14 cellular contexts compared by ENCODE assay signal in the genomic region with DNA sequence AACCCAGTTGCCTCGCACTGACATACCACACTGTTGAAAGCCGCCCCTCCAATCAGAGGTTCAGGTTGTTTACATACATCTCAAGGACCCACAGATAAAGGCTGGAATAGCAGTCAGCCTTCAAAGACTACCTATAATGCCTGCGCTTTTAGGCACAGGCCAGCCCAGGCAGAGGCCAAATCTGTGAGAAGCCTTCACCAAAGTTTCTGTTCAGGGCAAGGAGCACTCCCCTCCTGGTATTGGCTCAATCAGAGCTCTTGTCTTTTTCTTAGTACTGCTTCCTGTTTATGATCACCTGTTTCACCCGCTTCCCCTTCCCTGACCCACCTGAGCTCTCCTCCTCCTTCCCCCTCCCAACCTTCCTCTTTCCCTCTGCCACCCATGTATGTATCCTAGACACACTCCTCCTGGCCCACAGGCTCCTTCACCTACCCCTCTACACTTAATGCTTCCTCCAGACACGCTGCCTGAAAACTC. TPM values are rescaled to one million over a fixed set of nuclear protein-coding genes. Genes with fewer than 3 reads are reported as not detected.
DNase-seq lines count a peak whose midpoint lies in the region; ATAC-seq and TF ChIP-seq lines count a peak whose summit lies in the region.
"Had no signal": no experiment of that assay in that cellular context is flagged by ENCODE, and none has a peak within 500 bp of the region (broad histone marks: within the 10 kb centered on the region; RNA-seq: fewer than 3 reads in every experiment).

No MANE protein-coding gene starts in this region.

- no peak for TF ChIP-seq CTCF in activated CD8-positive, alpha-beta T cell treated with anti-CD3 and anti-CD28 coated beads for 36 hours (IDR thresholded peaks at IDR 0.05)
- TF ChIP-seq CTCF in RWPE1 (conservative IDR thresholded peaks at IDR 0.05; ENCODE audit: low read depth) = no peak

- no peaks in the 10 kb centered on the region for H3K9me3 Mint-ChIP-seq in activated naive CD4-positive, alpha-beta T cell treated with anti-CD3 and anti-CD28 coated beads, Interleukin-2, amount 50 U/mL, for 24 hours
- H3K9me3 Mint-ChIP-seq in activated CD8-positive, alpha-beta T cell treated with anti-CD3 and anti-CD28 coated beads for 36 hours = no peaks in the 10 kb centered on the region
- peaks cover 0 to 3% of the 10 kb centered on the region in 2 donors for H3K9me3 Mint-ChIP-seq in stimulated activated naive CD8-positive, alpha-beta T cell treated with anti-CD3 and anti-CD28 coated beads, Interleukin-15, amount 100 ng/mL, for 72 hours
- no peaks in the 10 kb centered on the region for H3K9me3 Mint-ChIP-seq in immature natural killer cell

- intact Hi-C loops in activated CD8-positive, alpha-beta T cell treated with anti-CD3 and anti-CD28 coated beads for 36 hours (cut with micrococcal nuclease) = no loop called here

- peak overlapping the region; percentile 94 for H3K27ac Mint-ChIP-seq in activated naive CD4-positive, alpha-beta T cell treated with anti-CD3 and anti-CD28 coated beads, Interleukin-2, amount 50 U/mL, for 24 hours
- H3K27ac Mint-ChIP-seq in activated CD8-positive, alpha-beta T cell treated with anti-CD3 and anti-CD28 coated beads for 36 hours = peak overlapping the region; percentile 88
- peak overlapping the region; percentile 87 to 97 for H3K27ac Mint-ChIP-seq in stimulated activated naive CD8-positive, alpha-beta T cell treated with anti-CD3 and anti-CD28 coated beads, Interleukin-15, amount 100 ng/mL, for 72 hours
- H3K27ac Mint-ChIP-seq in immature natural killer cell = peak overlapping the region in 1 of 6 donors; percentile 46

- no peak overlapping the region for H3K27ac ChIP-seq in RWPE1
- H3K27ac ChIP-seq: BLaER1 had no signal

- H3K27me3 Mint-ChIP-seq in activated naive CD4-positive, alpha-beta T cell treated with anti-CD3 and anti-CD28 coated beads, Interleukin-2, amount 50 U/mL, for 24 hours = no peaks in the 10 kb centered on the region
- H3K27me3 Mint-ChIP-seq in activated CD8-positive, alpha-beta T cell treated with anti-CD3 and anti-CD28 coated beads for 36 hours = no peaks in the 10 kb centered on the region
- H3K27me3 Mint-ChIP-seq in stimulated activated naive CD8-positive, alpha-beta T cell treated with anti-CD3 and anti-CD28 coated beads, Interleukin-15, amount 100 ng/mL, for 72 hours = no peaks in the 10 kb centered on the region
- H3K27me3 Mint-ChIP-seq in immature natural killer cell (ENCODE audit: low read depth in 3 of 3) = peaks cover 0 to 3% (median 0%) of the 10 kb centered on the region in 3 donors

- ATAC-seq in activated CD8-positive, alpha-beta T cell treated with anti-CD3 and anti-CD28 coated beads for 36 hours = peak; percentile 75
- peak; percentile 57 for ATAC-seq in stimulated activated naive CD8-positive, alpha-beta T cell treated with anti-CD3 and anti-CD28 coated beads, Interleukin-15, amount 100 ng/mL, for 72 hours
- no peak for ATAC-seq in GM21528 (IDR thresholded peaks at IDR 0.05; ENCODE audit: low FRiP score, unreplicated experiment)

- H3K4me3 Mint-ChIP-seq in activated naive CD4-positive, alpha-beta T cell treated with anti-CD3 and anti-CD28 coated beads, Interleukin-2, amount 50 U/mL, for 24 hours = peak overlapping the region; percentile 66
- H3K4me3 Mint-ChIP-seq in activated CD8-positive, alpha-beta T cell treated with anti-CD3 and anti-CD28 coated beads for 36 hours = peak overlapping the region; percentile 8
- peak overlapping the region; percentile 39 to 59 for H3K4me3 Mint-ChIP-seq in stimulated activated naive CD8-positive, alpha-beta T cell treated with anti-CD3 and anti-CD28 coated beads, Interleukin-15, amount 100 ng/mL, for 72 hours
- no peak overlapping the region for H3K4me3 Mint-ChIP-seq in immature natural killer cell

- H3K36me3 Mint-ChIP-seq in activated naive CD4-positive, alpha-beta T cell treated with anti-CD3 and anti-CD28 coated beads, Interleukin-2, amount 50 U/mL, for 24 hours = peaks cover 3% of the 10 kb centered on the region
- peaks cover 15% of the 10 kb centered on the region for H3K36me3 Mint-ChIP-seq in activated CD8-positive, alpha-beta T cell treated with anti-CD3 and anti-CD28 coated beads for 36 hours (ENCODE audit: low read depth)
- no peaks in the 10 kb centered on the region for H3K36me3 Mint-ChIP-seq in immature natural killer cell

- no peak for DNase-seq in activated naive CD4-positive, alpha-beta T cell treated with anti-CD3 and anti-CD28 coated beads, Interleukin-2, amount 50 U/mL, for 16 hours
- no peak for DNase-seq in activated CD8-positive, alpha-beta T cell treated with anti-CD3 and anti-CD28 coated beads for 36 hours
- DNase-seq in iPS DF 4.7 (ENCODE audit: extremely low read depth, low spot score) (peak; percentile 2), immature natural killer cell (no peak), RWPE1 (ENCODE audit: low spot score) (no peak)
- no peak for DNase-seq in stimulated activated naive CD8-positive, alpha-beta T cell treated with anti-CD3 and anti-CD28 coated beads, Interleukin-15, amount 100 ng/mL, for 72 hours
- DNase-seq: activated CD4-positive, alpha-beta T cell treated with anti-CD3 and anti-CD28 coated beads, Interleukin-2, amount 50 U/mL, for 4 hours; heart right ventricle; Karpas-422; NCI-H187 treated with DMSO at 0.1 percent for 48 hours; stimulated activated naive CD4-positive, alpha-beta T cell treated with Interleukin-2 at 50 U/mL for 16 hours had no signal

- POLR2A ChIA-PET in activated CD8-positive, alpha-beta T cell treated with anti-CD3 and anti-CD28 coated beads for 36 hours (lab: Charles Lee) = interaction anchor here (1.2 to 1.6 kb wide), 3 partner anchors 8 to 35 kb away, joined by 3 to 4 read pairs (median 4); a partner anchor contains a TSS
- POLR2A ChIA-PET in RWPE1 (lab: Yijun Ruan, JAX; ENCODE audit: low non-redundant PET) = no interaction called here

- CTCF ChIA-PET in activated CD8-positive, alpha-beta T cell treated with anti-CD3 and anti-CD28 coated beads for 36 hours (lab: Charles Lee) = interaction anchor here (0.8 to 1.0 kb wide), 2 partner anchors 19 to 127 kb away, joined by 3 read pairs; no protein-coding TSS in a partner anchor
- CTCF ChIA-PET in RWPE1 (lab: Yijun Ruan, JAX) = no interaction called here

- H3K4me1 Mint-ChIP-seq in activated naive CD4-positive, alpha-beta T cell treated with anti-CD3 and anti-CD28 coated beads, Interleukin-2, amount 50 U/mL, for 24 hours = peaks cover 58% of the 10 kb centered on the region
- H3K4me1 Mint-ChIP-seq in activated CD8-positive, alpha-beta T cell treated with anti-CD3 and anti-CD28 coated beads for 36 hours (ENCODE audit: low read depth) = peaks cover 52% of the 10 kb centered on the region
- H3K4me1 Mint-ChIP-seq in stimulated activated naive CD8-positive, alpha-beta T cell treated with anti-CD3 and anti-CD28 coated beads, Interleukin-15, amount 100 ng/mL, for 72 hours = peaks cover 47% of the 10 kb centered on the region
- no peaks in the 10 kb centered on the region for H3K4me1 Mint-ChIP-seq in immature natural killer cell

RNA-seq across cellular contexts. Expression of a gene that starts 34.8 kb away (rescaled TPM):
- 10 to 100 TPM; 28.2 to 30.2 TPM for total RNA-seq in activated CD8-positive, alpha-beta T cell treated with anti-CD3 and anti-CD28 coated beads for 36 hours
- polyA plus RNA-seq in immature natural killer cell = under 1 TPM in 2 of 3 donors, not detected in 1; 0.57 to 0.78 TPM

Comparison
In these comparisons a context has a peak if more than half of its experiments do, and no peak if none do; other contexts are left out.
1. H3K4me3 Mint-ChIP-seq: peak in activated naive CD4-positive, alpha-beta T cell treated with anti-CD3 and anti-CD28 coated beads, Interleukin-2, amount 50 U/mL, for 24 hours (single experiment), activated CD8-positive, alpha-beta T cell treated with anti-CD3 and anti-CD28 coated beads for 36 hours (single experiment) and stimulated activated naive CD8-positive, alpha-beta T cell treated with anti-CD3 and anti-CD28 coated beads, Interleukin-15, amount 100 ng/mL, for 72 hours (2 of 2); none in immature natural killer cell (0 of 5).